In genomic region chr7:139068543-139069399, GRCh38 we compare ENCODE assay signal across 19 cellular contexts. TPM values are rescaled to one million over a fixed set of nuclear protein-coding genes. Genes with fewer than 3 reads are reported as not detected.
DNase-seq lines count a peak whose midpoint lies in the region; ATAC-seq and TF ChIP-seq lines count a peak whose summit lies in the region.
"Had no signal": no experiment of that assay in that cellular context is flagged by ENCODE, and none has a peak within 500 bp of the region (broad histone marks: within the 10 kb centered on the region; RNA-seq: fewer than 3 reads in every experiment).

No MANE protein-coding gene starts in this region.

- CTCF ChIA-PET in activated CD8-positive, alpha-beta T cell treated with anti-CD3 and anti-CD28 coated beads for 36 hours (lab: Charles Lee): interaction anchor here (1.3 to 1.7 kb wide), 6 partner anchors 9 to 182 kb away, joined by 3 to 11 read pairs (median 6); no protein-coding TSS in a partner anchor

- H3K9me3 Mint-ChIP-seq in activated naive CD4-positive, alpha-beta T cell treated with anti-CD3 and anti-CD28 coated beads, Interleukin-2, amount 50 U/mL, for 24 hours: no peaks in the 10 kb centered on the region
- no peaks in the 10 kb centered on the region for H3K9me3 Mint-ChIP-seq in activated CD8-positive, alpha-beta T cell treated with anti-CD3 and anti-CD28 coated beads for 36 hours
- no peaks in the 10 kb centered on the region for H3K9me3 Mint-ChIP-seq in stimulated activated naive CD8-positive, alpha-beta T cell treated with anti-CD3 and anti-CD28 coated beads, Interleukin-15, amount 100 ng/mL, for 72 hours
- no peaks in the 10 kb centered on the region for H3K9me3 Mint-ChIP-seq in osteocyte (ENCODE audit: unreplicated experiment)

- no peak for TF ChIP-seq EP300 in esophagus muscularis mucosa (IDR thresholded peaks at IDR 0.05)

- 97% methylated on average over 9 of the region's 9 CpGs for WGBS in esophagus muscularis mucosa

- no peaks in the 10 kb centered on the region for H3K4me1 ChIP-seq in esophagus muscularis mucosa
- H3K4me1 ChIP-seq: colonic mucosa, sigmoid colon had no signal

- H3K9me3 ChIP-seq in esophagus muscularis mucosa: no peaks in the 10 kb centered on the region
- H3K9me3 ChIP-seq: colonic mucosa, ovary, sigmoid colon had no signal

- H3K4me3 Mint-ChIP-seq in activated naive CD4-positive, alpha-beta T cell treated with anti-CD3 and anti-CD28 coated beads, Interleukin-2, amount 50 U/mL, for 24 hours: no peak overlapping the region
- H3K4me3 Mint-ChIP-seq in activated CD8-positive, alpha-beta T cell treated with anti-CD3 and anti-CD28 coated beads for 36 hours: no peak overlapping the region
- no peak overlapping the region for H3K4me3 Mint-ChIP-seq in stimulated activated naive CD8-positive, alpha-beta T cell treated with anti-CD3 and anti-CD28 coated beads, Interleukin-15, amount 100 ng/mL, for 72 hours
- H3K4me3 Mint-ChIP-seq in osteocyte (ENCODE audit: unreplicated experiment): no peak overlapping the region
- H3K4me3 Mint-ChIP-seq: type B pancreatic cell had no signal

- no peak overlapping the region for H3K4me3 ChIP-seq in epithelial cell of proximal tubule (ENCODE audit: low read depth, low read length)
- H3K4me3 ChIP-seq in esophagus muscularis mucosa: no peak overlapping the region
- H3K4me3 ChIP-seq: colonic mucosa, lung, ovary, sigmoid colon had no signal

- H3K36me3 Mint-ChIP-seq in activated naive CD4-positive, alpha-beta T cell treated with anti-CD3 and anti-CD28 coated beads, Interleukin-2, amount 50 U/mL, for 24 hours: peaks cover 20% of the 10 kb centered on the region
- peaks cover 77% of the 10 kb centered on the region for H3K36me3 Mint-ChIP-seq in activated CD8-positive, alpha-beta T cell treated with anti-CD3 and anti-CD28 coated beads for 36 hours (ENCODE audit: low read depth)
- H3K36me3 Mint-ChIP-seq in osteocyte (ENCODE audit: unreplicated experiment): peaks cover 66% of the 10 kb centered on the region

- TF ChIP-seq POLR2A in esophagus muscularis mucosa (IDR thresholded peaks at IDR 0.05; ENCODE audit: low read depth): no peak

- intact Hi-C loops in activated CD8-positive, alpha-beta T cell treated with anti-CD3 and anti-CD28 coated beads for 36 hours (cut with micrococcal nuclease): no loop called here
- intact Hi-C loops in esophagus muscularis mucosa (cut with DNase I): no loop called here

- peaks cover 51 to 100% (median 90%) of the 10 kb centered on the region in 4 donors for H3K36me3 ChIP-seq in esophagus muscularis mucosa
- H3K36me3 ChIP-seq: ovary had no signal

- no peaks in the 10 kb centered on the region for H3K27me3 ChIP-seq in esophagus muscularis mucosa
- H3K27me3 ChIP-seq: brain microvascular endothelial cell, colonic mucosa, ovary, sigmoid colon had no signal

- POLR2A ChIA-PET in activated CD8-positive, alpha-beta T cell treated with anti-CD3 and anti-CD28 coated beads for 36 hours (lab: Charles Lee): interaction anchor here (0.6 to 1.9 kb wide), 5 partner anchors 8 to 1034 kb away, joined by 3 to 10 read pairs (median 3); no protein-coding TSS in a partner anchor

- no peak overlapping the region for H3K27ac ChIP-seq in esophagus muscularis mucosa (replicated peaks in 1 of 4)
- H3K27ac ChIP-seq: brain microvascular endothelial cell, colonic mucosa, ovary, sigmoid colon had no signal

- peak; percentile 37 for TF ChIP-seq CTCF in activated CD8-positive, alpha-beta T cell treated with anti-CD3 and anti-CD28 coated beads for 36 hours (IDR thresholded peaks at IDR 0.05)
- no peak for TF ChIP-seq CTCF in epithelial cell of proximal tubule (conservative IDR thresholded peaks at IDR 0.05; ENCODE audit: low read depth, low read length)
- TF ChIP-seq CTCF in esophagus muscularis mucosa (IDR thresholded peaks at IDR 0.05): no peak
- no peak for TF ChIP-seq CTCF in osteocyte (IDR thresholded peaks at IDR 0.05)

- peaks cover 69% of the 10 kb centered on the region for H3K4me1 Mint-ChIP-seq in activated naive CD4-positive, alpha-beta T cell treated with anti-CD3 and anti-CD28 coated beads, Interleukin-2, amount 50 U/mL, for 24 hours
- peaks cover 54% of the 10 kb centered on the region for H3K4me1 Mint-ChIP-seq in activated CD8-positive, alpha-beta T cell treated with anti-CD3 and anti-CD28 coated beads for 36 hours (ENCODE audit: low read depth)
- H3K4me1 Mint-ChIP-seq in stimulated activated naive CD8-positive, alpha-beta T cell treated with anti-CD3 and anti-CD28 coated beads, Interleukin-15, amount 100 ng/mL, for 72 hours: peaks cover 73% of the 10 kb centered on the region
- no peaks in the 10 kb centered on the region for H3K4me1 Mint-ChIP-seq in osteocyte (ENCODE audit: unreplicated experiment)

- peak; percentile 50 for ATAC-seq in activated CD8-positive, alpha-beta T cell treated with anti-CD3 and anti-CD28 coated beads for 36 hours
- peak; percentile 57 for ATAC-seq in stimulated activated naive CD8-positive, alpha-beta T cell treated with anti-CD3 and anti-CD28 coated beads, Interleukin-15, amount 100 ng/mL, for 72 hours

- no peaks in the 10 kb centered on the region for H3K27me3 Mint-ChIP-seq in activated naive CD4-positive, alpha-beta T cell treated with anti-CD3 and anti-CD28 coated beads, Interleukin-2, amount 50 U/mL, for 24 hours
- H3K27me3 Mint-ChIP-seq in activated CD8-positive, alpha-beta T cell treated with anti-CD3 and anti-CD28 coated beads for 36 hours: no peaks in the 10 kb centered on the region
- H3K27me3 Mint-ChIP-seq in stimulated activated naive CD8-positive, alpha-beta T cell treated with anti-CD3 and anti-CD28 coated beads, Interleukin-15, amount 100 ng/mL, for 72 hours: no peaks in the 10 kb centered on the region
- H3K27me3 Mint-ChIP-seq in osteocyte (ENCODE audit: unreplicated experiment): no peaks in the 10 kb centered on the region
- H3K27me3 Mint-ChIP-seq: type B pancreatic cell had no signal

- DNase-seq in activated naive CD4-positive, alpha-beta T cell treated with anti-CD3 and anti-CD28 coated beads, Interleukin-2, amount 50 U/mL, for 16 hours: no peak
- DNase-seq in activated CD8-positive, alpha-beta T cell treated with anti-CD3 and anti-CD28 coated beads for 36 hours: peak; percentile 52
- DNase-seq in epithelial cell of proximal tubule (ENCODE audit: low read depth) (peak; percentile 25), NCI-H187 (lab: John Stamatoyannopoulos, UW) (no peak), esophagus muscularis mucosa (ENCODE audit: extremely low spot score) (no peak), osteocyte (ENCODE audit: extremely low spot score, unreplicated experiment) (no peak)
- DNase-seq in stimulated activated naive CD8-positive, alpha-beta T cell treated with anti-CD3 and anti-CD28 coated beads, Interleukin-15, amount 100 ng/mL, for 72 hours: no peak
- DNase-seq: brain microvascular endothelial cell, colonic mucosa, KG1, NCI-H1048, NCI-H2081 treated with DMSO at 0.1 percent for 48 hours, NCI-H510A treated with DMSO at 0.1 percent for 48 hours, ovary, sigmoid colon, SW 1271 had no signal

- H3K27ac Mint-ChIP-seq in activated naive CD4-positive, alpha-beta T cell treated with anti-CD3 and anti-CD28 coated beads, Interleukin-2, amount 50 U/mL, for 24 hours: peak overlapping the region; percentile 68
- H3K27ac Mint-ChIP-seq in activated CD8-positive, alpha-beta T cell treated with anti-CD3 and anti-CD28 coated beads for 36 hours: peak overlapping the region; percentile 73
- peak overlapping the region; percentile 72 to 95 for H3K27ac Mint-ChIP-seq in stimulated activated naive CD8-positive, alpha-beta T cell treated with anti-CD3 and anti-CD28 coated beads, Interleukin-15, amount 100 ng/mL, for 72 hours
- no peak overlapping the region for H3K27ac Mint-ChIP-seq in osteocyte (ENCODE audit: unreplicated experiment)
- H3K27ac Mint-ChIP-seq: type B pancreatic cell had no signal

RNA-seq across cellular contexts. Expression of gene ZC3HAV1L, which starts 32.9 kb away (rescaled TPM):
- total RNA-seq in activated CD8-positive, alpha-beta T cell treated with anti-CD3 and anti-CD28 coated beads for 36 hours: 10 to 100 TPM; 19.9 TPM
- total RNA-seq in epithelial cell of proximal tubule: 15.8 and 39.3 TPM in 2 replicates
- total RNA-seq in esophagus muscularis mucosa: 10 to 100 TPM in 2 of 4 donors, 1 to 10 TPM in 2; 7.0 to 15.4 (median 10.2) TPM
- total RNA-seq in osteocyte: not detected in 2 replicates

RNA-seq across cellular contexts. Expression of gene ZC3HAV1, which starts 40.7 kb away (rescaled TPM):
- total RNA-seq in activated CD8-positive, alpha-beta T cell treated with anti-CD3 and anti-CD28 coated beads for 36 hours: 100 to 1,000 TPM; 125 to 128 TPM
- total RNA-seq in epithelial cell of proximal tubule (21.0 and 22.9 TPM in 2 replicates), esophagus muscularis mucosa (10 to 100 TPM; 23.7 to 29.5 (median 27.6) TPM), osteocyte (42.7 and 43.0 TPM in 2 replicates)

Comparison
In these comparisons a context has a peak if more than half of its experiments do, and no peak if none do; other contexts are left out.
1. DNase-seq: peak in activated CD8-positive, alpha-beta T cell treated with anti-CD3 and anti-CD28 coated beads for 36 hours (single experiment) and epithelial cell of proximal tubule (single experiment); none in activated naive CD4-positive, alpha-beta T cell treated with anti-CD3 and anti-CD28 coated beads, Interleukin-2, amount 50 U/mL, for 16 hours (single experiment), stimulated activated naive CD8-positive, alpha-beta T cell treated with anti-CD3 and anti-CD28 coated beads, Interleukin-15, amount 100 ng/mL, for 72 hours (0 of 2), NCI-H187 (0 of 2), esophagus muscularis mucosa (single experiment) and osteocyte (single experiment).